In genomic region chr11:112625816-112626215, GRCh38 we compare ENCODE assay signal across 16 cellular contexts.
"Had no signal": no experiment of that assay in that cellular context is flagged by ENCODE, and none has a peak within 500 bp of the region (broad histone marks: within the 10 kb centered on the region; RNA-seq: fewer than 3 reads in every experiment).

No MANE protein-coding gene starts in this region.

- H3K27ac Mint-ChIP-seq: activated naive CD4-positive, alpha-beta T cell treated with anti-CD3 and anti-CD28 coated beads, Interleukin-2, amount 10 ng/mL, durations not matched to agents 7 days and 5 days; natural killer cell; stimulated activated naive B cell treated with anti-CD40 and anti-IgM and Interleukin-4, amounts not matched to agents 10 μg/mL and 1 μg/mL and 100 μg/mL, for 72 hours had no signal

- H3K4me1 ChIP-seq: ascending aorta, tibial artery had no signal

- H3K9me3 Mint-ChIP-seq: activated naive CD4-positive, alpha-beta T cell treated with anti-CD3 and anti-CD28 coated beads, Interleukin-2, amount 10 ng/mL, durations not matched to agents 7 days and 5 days; natural killer cell had no signal

- H3K36me3 ChIP-seq: ascending aorta, cardiac muscle cell, esophagus squamous epithelium, tibial artery, uterus, WERI-Rb-1 had no signal

- H3K4me1 Mint-ChIP-seq: activated naive CD4-positive, alpha-beta T cell treated with anti-CD3 and anti-CD28 coated beads, Interleukin-2, amount 10 ng/mL, durations not matched to agents 7 days and 5 days; natural killer cell had no signal

- H3K4me3 ChIP-seq: ascending aorta, cardiac muscle cell, esophagus squamous epithelium, tibial artery, uterus had no signal

- H3K27me3 ChIP-seq: ascending aorta, cardiac muscle cell, esophagus squamous epithelium, tibial artery, uterus had no signal

- H3K4me3 Mint-ChIP-seq: activated naive CD4-positive, alpha-beta T cell treated with anti-CD3 and anti-CD28 coated beads, Interleukin-2, amount 10 ng/mL, durations not matched to agents 7 days and 5 days; natural killer cell; stimulated activated naive B cell treated with anti-CD40 and anti-IgM and Interleukin-4, amounts not matched to agents 10 μg/mL and 1 μg/mL and 100 μg/mL, for 72 hours had no signal

- H3K27ac ChIP-seq: ascending aorta, cardiac muscle cell, tibial artery, WERI-Rb-1 had no signal

- H3K9me3 ChIP-seq: ascending aorta, esophagus squamous epithelium, tibial artery, uterus had no signal

- DNase-seq: activated CD4-positive, alpha-beta T cell treated with anti-CD3 and anti-CD28 coated beads, Interleukin-2, amount 50 U/mL, for 48 hours; activated naive CD4-positive, alpha-beta T cell treated with anti-CD3 and anti-CD28 coated beads, Interleukin-2, amount 10 ng/mL, durations not matched to agents 7 days and 5 days; esophagus squamous epithelium; kidney glomerular epithelial cell; left ventricle myocardium superior; mesendoderm; natural killer cell; posterior cingulate gyrus; retina; stimulated activated CD4-positive, alpha-beta T cell treated with anti-CD3 and anti-CD28 coated beads, Interleukin-2, amount 100 ng/mL, for 48 hours; stimulated activated naive B cell treated with anti-CD40 and anti-IgM and Interleukin-4, amounts not matched to agents 10 μg/mL and 1 μg/mL and 100 μg/mL, for 72 hours; tibial artery; uterus; WERI-Rb-1 had no signal

- H3K36me3 Mint-ChIP-seq: activated naive CD4-positive, alpha-beta T cell treated with anti-CD3 and anti-CD28 coated beads, Interleukin-2, amount 10 ng/mL, durations not matched to agents 7 days and 5 days; natural killer cell; stimulated activated naive B cell treated with anti-CD40 and anti-IgM and Interleukin-4, amounts not matched to agents 10 μg/mL and 1 μg/mL and 100 μg/mL, for 72 hours had no signal

- ATAC-seq: left ventricle myocardium superior; natural killer cell; stimulated activated naive B cell treated with anti-CD40 and anti-IgM and Interleukin-4, amounts not matched to agents 10 μg/mL and 1 μg/mL and 100 μg/mL, for 72 hours had no signal
